In the genomic region with DNA sequence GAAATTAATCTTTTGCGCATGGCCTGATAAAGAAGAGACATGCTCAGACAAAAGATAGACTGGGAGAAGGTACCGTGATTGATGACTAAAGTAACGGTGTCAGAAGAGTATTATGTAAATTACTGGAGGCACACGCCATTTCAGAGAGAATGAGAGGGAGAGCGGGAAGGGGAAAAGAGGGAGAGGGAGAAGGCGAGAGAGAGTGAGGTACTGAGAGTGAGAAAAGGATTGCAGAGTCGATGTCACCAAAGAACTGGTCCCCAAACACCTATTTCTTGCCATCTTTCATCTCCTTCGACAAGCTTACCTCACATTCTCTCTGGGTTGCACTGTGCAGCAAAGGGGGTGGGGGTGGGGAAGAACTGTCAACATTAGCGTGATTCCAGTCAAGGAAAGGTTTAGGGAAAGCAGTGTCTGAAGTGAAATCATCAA, we compare ENCODE assay signal across 21 cellular contexts.
A peak's percentile ranks its signal among the peaks of the same experiment; 100 is the strongest.
DNase-seq lines count a peak whose midpoint lies in the region; ATAC-seq and TF ChIP-seq lines count a peak whose summit lies in the region.
"Had no signal": no experiment of that assay in that cellular context is flagged by ENCODE, and none has a peak within 500 bp of the region (broad histone marks: within the 10 kb centered on the region; RNA-seq: fewer than 3 reads in every experiment).

No MANE protein-coding gene starts in this region.

- no peak for DNase-seq in GM23338 (ENCODE audit: low spot score)
- DNase-seq in WERI-Rb-1: no peak
- no peak for DNase-seq in endodermal cell
- DNase-seq in activated CD8-positive, alpha-beta T cell treated with anti-CD3 and anti-CD28 coated beads for 36 hours: no peak
- DNase-seq in ACHN: no peak
- DNase-seq in Karpas-422: no peak
- DNase-seq: AML-193; BE2C; CD4-positive, alpha-beta T cell; CD8-positive, alpha-beta memory T cell; DMS 273 treated with DMSO at 0.1 percent for 48 hours; DMS79; EL; GDM1; GM23248; H9 had no signal

- H3K27ac ChIP-seq in GM23338 (ENCODE audit: low read depth) (no peak overlapping the region), WERI-Rb-1 (peak overlapping the region; percentile 71), endodermal cell (ENCODE audit: low read depth, low read length) (peak overlapping the region; percentile 47), Karpas-422 (ENCODE audit: low read length) (no peak overlapping the region)
- H3K27ac ChIP-seq: 22Rv1; BLaER1 treated with 17β-estradiol and CSF1 and Interleukin-3, amounts not matched to agents 10 nM and 100 nM; GM23248 had no signal

- H3K36me3 ChIP-seq in GM23338 (ENCODE audit: insufficient read depth): no peaks in the 10 kb centered on the region
- no peaks in the 10 kb centered on the region for H3K36me3 ChIP-seq in WERI-Rb-1
- H3K36me3 ChIP-seq in endodermal cell (ENCODE audit: control insufficient read depth, insufficient read depth, low read length): no peaks in the 10 kb centered on the region
- H3K36me3 ChIP-seq in Karpas-422 (ENCODE audit: insufficient read depth, low read length): no peaks in the 10 kb centered on the region
- H3K36me3 ChIP-seq: BE2C; BLaER1 treated with 17β-estradiol and CSF1 and Interleukin-3, amounts not matched to agents 10 nM and 100 nM had no signal

- peaks cover 7% of the 10 kb centered on the region; the same call in 1 of the 2 replicates for H3K9me2 ChIP-seq in GM23338 (ENCODE audit: insufficient read depth)
- H3K9me2 ChIP-seq in Karpas-422 (replicated peaks; ENCODE audit: insufficient read depth, low read length): no peaks in the 10 kb centered on the region

- H3K4me2 ChIP-seq in GM23338 (0 out of 2 replicates have a peak overlapping the region, but pooled peaks have one; percentile 20), Karpas-422 (ENCODE audit: low read depth, low read length, poor library complexity, severe bottlenecking) (no peak overlapping the region)
- H3K4me2 ChIP-seq: BLaER1 treated with 17β-estradiol and CSF1 and Interleukin-3, amounts not matched to agents 10 nM and 100 nM had no signal

- H3K27ac Mint-ChIP-seq in GM23338 (no peak overlapping the region), endodermal cell (no peak overlapping the region)
- no peak overlapping the region for H3K27ac Mint-ChIP-seq in activated CD8-positive, alpha-beta T cell treated with anti-CD3 and anti-CD28 coated beads for 36 hours
- H3K27ac Mint-ChIP-seq: CD14-positive monocyte; CD4-positive, alpha-beta T cell; CD8-positive, alpha-beta memory T cell; H9 had no signal

- intact Hi-C loops in activated CD8-positive, alpha-beta T cell treated with anti-CD3 and anti-CD28 coated beads for 36 hours (cut with micrococcal nuclease): loop anchor here (10.0 kb wide), 1 partner anchor 675 kb away; a partner anchor contains a TSS

- H3K27me3 Mint-ChIP-seq in GM23338 (ENCODE audit: insufficient read depth, low read depth, poor library complexity) (peaks cover 4% of the 10 kb centered on the region), endodermal cell (ENCODE audit: insufficient read depth) (peaks cover 4% of the 10 kb centered on the region)
- no peaks in the 10 kb centered on the region for H3K27me3 Mint-ChIP-seq in activated CD8-positive, alpha-beta T cell treated with anti-CD3 and anti-CD28 coated beads for 36 hours
- H3K27me3 Mint-ChIP-seq: CD4-positive, alpha-beta T cell had no signal

- H3K4me3 ChIP-seq in GM23338 (no peak overlapping the region), WERI-Rb-1 (ENCODE audit: low read depth, low read length) (no peak overlapping the region), endodermal cell (ENCODE audit: low read length) (no peak overlapping the region), Karpas-422 (ENCODE audit: low read length) (no peak overlapping the region)
- H3K4me3 ChIP-seq: BLaER1 treated with 17β-estradiol and CSF1 and Interleukin-3, amounts not matched to agents 10 nM and 100 nM; GM12878; GM23248 had no signal

- ATAC-seq in GM23338: no peak
- no peak for ATAC-seq in activated CD8-positive, alpha-beta T cell treated with anti-CD3 and anti-CD28 coated beads for 36 hours
- ATAC-seq: GM12878, HCT116 had no signal

- CTCF ChIA-PET in activated CD8-positive, alpha-beta T cell treated with anti-CD3 and anti-CD28 coated beads for 36 hours (lab: Charles Lee): no interaction called here

- WGBS in endodermal cell (ENCODE audit: insufficient coverage in 1 of 2, insufficient read length in 1 of 2), 2 experiments: 79 to 92% methylated on average over 5 to 8 of the region's 9 CpGs

- H3K36me3 Mint-ChIP-seq in GM23338 (ENCODE audit: low read depth) (no peaks in the 10 kb centered on the region; the same call in 2 of the 3 replicates), endodermal cell (ENCODE audit: low read depth) (no peaks in the 10 kb centered on the region)
- H3K36me3 Mint-ChIP-seq in activated CD8-positive, alpha-beta T cell treated with anti-CD3 and anti-CD28 coated beads for 36 hours (ENCODE audit: low read depth): no peaks in the 10 kb centered on the region
- H3K36me3 Mint-ChIP-seq: CD14-positive monocyte; CD8-positive, alpha-beta memory T cell had no signal

- POLR2A ChIA-PET in activated CD8-positive, alpha-beta T cell treated with anti-CD3 and anti-CD28 coated beads for 36 hours (lab: Charles Lee): interaction anchor here (0.7 kb wide), 1 partner anchor 228 kb away, joined by 3 read pairs; no protein-coding TSS in a partner anchor

- H3K9me3 Mint-ChIP-seq in GM23338: no peaks in the 10 kb centered on the region
- no peaks in the 10 kb centered on the region for H3K9me3 Mint-ChIP-seq in endodermal cell
- no peaks in the 10 kb centered on the region for H3K9me3 Mint-ChIP-seq in activated CD8-positive, alpha-beta T cell treated with anti-CD3 and anti-CD28 coated beads for 36 hours
- H3K9me3 Mint-ChIP-seq: CD14-positive monocyte; CD4-positive, alpha-beta T cell; CD8-positive, alpha-beta memory T cell; H9 had no signal

- H3K27me3 ChIP-seq in GM23338 (ENCODE audit: insufficient read depth) (no peaks in the 10 kb centered on the region), WERI-Rb-1 (ENCODE audit: insufficient read depth, low read depth, severe bottlenecking) (no peaks in the 10 kb centered on the region), endodermal cell (ENCODE audit: control insufficient read depth, insufficient read depth, low read length, poor library complexity, severe bottlenecking) (no peaks in the 10 kb centered on the region), Karpas-422 (ENCODE audit: low read length) (no peaks in the 10 kb centered on the region)
- H3K27me3 ChIP-seq: BE2C; BLaER1 treated with 17β-estradiol and CSF1 and Interleukin-3, amounts not matched to agents 10 nM and 100 nM had no signal

- H3K9me3 ChIP-seq in WERI-Rb-1 (ENCODE audit: severe bottlenecking) (no peaks in the 10 kb centered on the region), endodermal cell (ENCODE audit: control insufficient read depth, low read length) (no peaks in the 10 kb centered on the region), Karpas-422 (ENCODE audit: low read length) (no peaks in the 10 kb centered on the region)
- H3K9me3 ChIP-seq: BE2C; BLaER1 treated with 17β-estradiol and CSF1 and Interleukin-3, amounts not matched to agents 10 nM and 100 nM had no signal

- H4K20me1 ChIP-seq in GM23338 (replicated peaks; ENCODE audit: insufficient read depth) (no peaks in the 10 kb centered on the region), Karpas-422 (ENCODE audit: insufficient read depth, low read depth, low read length) (no peaks in the 10 kb centered on the region)
- H4K20me1 ChIP-seq: BLaER1 treated with 17β-estradiol and CSF1 and Interleukin-3, amounts not matched to agents 10 nM and 100 nM had no signal

- no peak overlapping the region for H3K9ac ChIP-seq in endodermal cell (ENCODE audit: extremely low read depth, low read length, poor library complexity, severe bottlenecking)
- H3K9ac ChIP-seq in Karpas-422 (ENCODE audit: low read length): no peak overlapping the region
- H3K9ac ChIP-seq: BLaER1 treated with 17β-estradiol and CSF1 and Interleukin-3, amounts not matched to agents 10 nM and 100 nM; GM23248 had no signal

- H2AFZ ChIP-seq in GM23338: peak overlapping the region; percentile 38; the same call in 1 of the 2 replicates
- no peak overlapping the region for H2AFZ ChIP-seq in Karpas-422 (ENCODE audit: low read length)
- H2AFZ ChIP-seq: GM23248 had no signal

- H3K4me1 ChIP-seq in GM23338 (ENCODE audit: insufficient read depth) (peaks cover 14% of the 10 kb centered on the region), endodermal cell (ENCODE audit: control insufficient read depth, insufficient read depth, low read length) (no peaks in the 10 kb centered on the region), Karpas-422 (ENCODE audit: low read length) (no peaks in the 10 kb centered on the region)
- H3K4me1 ChIP-seq: BE2C; BLaER1 treated with 17β-estradiol and CSF1 and Interleukin-3, amounts not matched to agents 10 nM and 100 nM had no signal

- in situ Hi-C loops in ACHN (cut with HindIII; ENCODE audit: low pct_ligation_motif_present, low pct_unique_long_range_greater_than_20kb, low sequenced_read_pairs): no loop called here

- TF ChIP-seq CTCF in GM23338 (conservative IDR thresholded peaks at IDR 0.05; ENCODE audit: low read depth in 2 of 2) (no peak), WERI-Rb-1 (IDR thresholded peaks at IDR 0.05; ENCODE audit: low read depth, low read length) (no peak), endodermal cell (conservative IDR thresholded peaks at IDR 0.05) (no peak)
- TF ChIP-seq CTCF in activated CD8-positive, alpha-beta T cell treated with anti-CD3 and anti-CD28 coated beads for 36 hours (IDR thresholded peaks at IDR 0.05): no peak

- no peaks in the 10 kb centered on the region for H3F3A ChIP-seq in GM23338 (replicated peaks; ENCODE audit: low read depth)

- H3K79me2 ChIP-seq in GM23338 (replicated peaks; ENCODE audit: insufficient read depth) (no peaks in the 10 kb centered on the region), Karpas-422 (ENCODE audit: low read length) (no peaks in the 10 kb centered on the region)

- H3K4me3 Mint-ChIP-seq in GM23338: no peak overlapping the region
- no peak overlapping the region for H3K4me3 Mint-ChIP-seq in endodermal cell
- H3K4me3 Mint-ChIP-seq in activated CD8-positive, alpha-beta T cell treated with anti-CD3 and anti-CD28 coated beads for 36 hours: no peak overlapping the region
- H3K4me3 Mint-ChIP-seq: CD14-positive monocyte; CD4-positive, alpha-beta T cell; CD8-positive, alpha-beta memory T cell; H9 had no signal

- H3K4me1 Mint-ChIP-seq in GM23338: peaks cover 16% of the 10 kb centered on the region
- H3K4me1 Mint-ChIP-seq in endodermal cell: no peaks in the 10 kb centered on the region
- H3K4me1 Mint-ChIP-seq in activated CD8-positive, alpha-beta T cell treated with anti-CD3 and anti-CD28 coated beads for 36 hours (ENCODE audit: low read depth): peaks cover 3% of the 10 kb centered on the region
- H3K4me1 Mint-ChIP-seq: CD14-positive monocyte; CD8-positive, alpha-beta memory T cell had no signal

Comparison
In these comparisons a context has a peak if more than half of its experiments do, and no peak if none do; other contexts are left out.
1. H3K27ac ChIP-seq: peak in WERI-Rb-1 (single experiment) and endodermal cell (single experiment); none in GM23338 (single experiment) and Karpas-422 (single experiment).